ENCODE assay signal across 18 cellular contexts in the genomic region with DNA sequence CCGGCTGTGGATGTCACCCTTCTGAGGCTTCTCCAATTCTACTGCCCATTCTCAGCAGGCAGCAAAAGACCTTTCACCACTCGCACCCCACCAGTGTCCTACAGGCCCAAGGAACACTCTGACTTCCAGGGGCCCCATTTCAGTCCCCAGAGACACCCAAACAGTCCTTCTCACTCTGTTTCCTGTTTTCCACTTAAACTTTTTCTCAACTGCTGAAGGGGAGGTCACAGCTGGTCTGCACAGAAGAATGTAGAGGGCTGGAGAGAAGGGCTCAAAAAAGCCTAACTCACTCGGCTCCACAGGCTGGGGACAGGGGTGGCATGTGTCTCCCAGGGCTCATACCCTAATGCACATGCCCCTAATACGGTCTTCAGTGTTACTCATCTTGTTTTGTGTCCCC. TPM values are rescaled to one million over a fixed set of nuclear protein-coding genes. Genes with fewer than 3 reads are reported as not detected.
DNase-seq lines count a peak whose midpoint lies in the region; ATAC-seq and TF ChIP-seq lines count a peak whose summit lies in the region.
"Had no signal": no experiment of that assay in that cellular context is flagged by ENCODE, and none has a peak within 500 bp of the region (broad histone marks: within the 10 kb centered on the region; RNA-seq: fewer than 3 reads in every experiment).

No MANE protein-coding gene starts in this region.

- DNase-seq in DND-41 (peak; percentile 70), activated B cell treated with CpG ODN at 0.5 μM for 24 hours (no peak), thyroid gland (no peak)
- no peak for DNase-seq in stimulated activated naive CD8-positive, alpha-beta T cell treated with anti-CD3 and anti-CD28 coated beads, Interleukin-15, Interleukin-2, amounts not matched to agents 100 U/mL and 50 U/mL, for 24 hours
- DNase-seq: CD8-positive, alpha-beta memory T cell; GF-D8; MV-4-11; NCI-H1436; NCI-H2029; NCI-H2171; NCI-H446; NCI-H69; NK-92 treated with Interleukin-12 subunit alpha and Interleukin-12 subunit beta, amount 100 ng/mL, for 24 hours had no signal

- no peaks in the 10 kb centered on the region for H3K9me3 ChIP-seq in DND-41 (ENCODE audit: insufficient read depth, low read length, severe bottlenecking)
- no peaks in the 10 kb centered on the region for H3K9me3 ChIP-seq in KOPT-K1 (ENCODE audit: insufficient read depth, low read length, poor library complexity, severe bottlenecking)
- H3K9me3 ChIP-seq in thyroid gland, result no peaks in the 10 kb centered on the region
- H3K9me3 ChIP-seq: HAP-1 had no signal

- H3K4me3 ChIP-seq in DND-41 (ENCODE audit: low read depth in 1 of 2, low read length in 2 of 2) (peak overlapping the region in 1 of 2 experiments; percentile 31; a peak in 1 of 4 replicates), thyroid gland (replicated peaks in 1 of 3) (no peak overlapping the region)
- H3K4me3 ChIP-seq: HAP-1 had no signal

- no peak overlapping the region; the same call in 1 of the 2 replicates for H2AFZ ChIP-seq in DND-41 (ENCODE audit: low read depth, low read length)

- no peaks in the 10 kb centered on the region for H3K9me3 Mint-ChIP-seq in activated B cell treated with CpG ODN at 0.5 μM for 24 hours
- no peaks in the 10 kb centered on the region for H3K9me3 Mint-ChIP-seq in stimulated activated memory B cell treated with anti-CD40 and anti-IgM and Interleukin-4, amounts not matched to agents 10 μg/mL and 1 μg/mL and 100 μg/mL, for 72 hours
- H3K9me3 Mint-ChIP-seq: CD8-positive, alpha-beta memory T cell had no signal

- peak overlapping the region; percentile 5 for H3K4me3 Mint-ChIP-seq in activated B cell treated with CpG ODN at 0.5 μM for 24 hours
- H3K4me3 Mint-ChIP-seq in stimulated activated memory B cell treated with anti-CD40 and anti-IgM and Interleukin-4, amounts not matched to agents 10 μg/mL and 1 μg/mL and 100 μg/mL, for 72 hours, result no peak overlapping the region

- H3K36me3 ChIP-seq in DND-41 (ENCODE audit: insufficient read depth, low read length) (peaks cover under 1% of the 10 kb centered on the region; the same call in 1 of the 2 replicates), KOPT-K1 (ENCODE audit: insufficient read depth, low read length) (no peaks in the 10 kb centered on the region), thyroid gland (no peaks in the 10 kb centered on the region)
- H3K36me3 ChIP-seq: HAP-1 had no signal

- no peak for TF ChIP-seq CTCF in DND-41 (IDR thresholded peaks at IDR 0.05; ENCODE audit: borderline replicate concordance, extremely low read depth, low read length, poor library complexity, severe bottlenecking)
- no peak for TF ChIP-seq CTCF in activated B cell treated with CpG ODN at 0.5 μM for 24 hours (IDR thresholded peaks at IDR 0.05)
- no peak for TF ChIP-seq CTCF in thyroid gland (IDR thresholded peaks at IDR 0.05)

- H3K27ac ChIP-seq in DND-41 (ENCODE audit: low read length) (peak overlapping the region; percentile 97), KOPT-K1 (ENCODE audit: low read depth, low read length, poor library complexity, severe bottlenecking) (peak overlapping the region; percentile 46), thyroid gland (no peak overlapping the region)
- H3K27ac ChIP-seq: RWPE1 had no signal

- peak overlapping the region; percentile 43 for H3K9ac ChIP-seq in DND-41 (ENCODE audit: low read depth, low read length)

- H3K27me3 ChIP-seq in DND-41 (ENCODE audit: insufficient read depth, low read length, poor library complexity), result no peaks in the 10 kb centered on the region
- no peaks in the 10 kb centered on the region for H3K27me3 ChIP-seq in thyroid gland

- peak overlapping the region; percentile 52 for H3K4me2 ChIP-seq in DND-41 (ENCODE audit: insufficient read depth, low read length)

- TF ChIP-seq POLR2A in thyroid gland (IDR thresholded peaks at IDR 0.05), result no peak

- 61 to 65% methylated on average over 4 of the region's 4 CpGs for WGBS in thyroid gland, 2 donors

- H3K27me3 Mint-ChIP-seq in activated B cell treated with CpG ODN at 0.5 μM for 24 hours, result no peaks in the 10 kb centered on the region
- H3K27me3 Mint-ChIP-seq in stimulated activated memory B cell treated with anti-CD40 and anti-IgM and Interleukin-4, amounts not matched to agents 10 μg/mL and 1 μg/mL and 100 μg/mL, for 72 hours, result no peaks in the 10 kb centered on the region

- H3K4me1 Mint-ChIP-seq in activated B cell treated with CpG ODN at 0.5 μM for 24 hours, result peaks cover 73% of the 10 kb centered on the region
- H3K4me1 Mint-ChIP-seq in stimulated activated memory B cell treated with anti-CD40 and anti-IgM and Interleukin-4, amounts not matched to agents 10 μg/mL and 1 μg/mL and 100 μg/mL, for 72 hours, result peaks cover 74% of the 10 kb centered on the region

- no peaks in the 10 kb centered on the region for H4K20me1 ChIP-seq in DND-41 (ENCODE audit: insufficient read depth, low read length)

- ATAC-seq in DND-41 (ENCODE audit: insufficient read depth, low read depth) (peak; percentile 47), activated B cell treated with CpG ODN at 0.5 μM for 24 hours (ENCODE audit: low read depth) (no peak), HG02798 (IDR thresholded peaks at IDR 0.05; ENCODE audit: poor library complexity, unreplicated experiment) (no peak)
- no peak for ATAC-seq in stimulated activated memory B cell treated with anti-CD40 and anti-IgM and Interleukin-4, amounts not matched to agents 10 μg/mL and 1 μg/mL and 100 μg/mL, for 72 hours
- no peak for ATAC-seq in stimulated activated naive CD8-positive, alpha-beta T cell treated with anti-CD3 and anti-CD28 coated beads, Interleukin-15, Interleukin-2, amounts not matched to agents 100 U/mL and 50 U/mL, for 24 hours

- H3K4me1 ChIP-seq in DND-41 (ENCODE audit: insufficient read depth, low read length) (peaks cover 83% of the 10 kb centered on the region), thyroid gland (peaks cover 0 to 10% of the 10 kb centered on the region in 2 donors)
- H3K4me1 ChIP-seq: HAP-1 had no signal

- H3K27ac Mint-ChIP-seq in activated B cell treated with CpG ODN at 0.5 μM for 24 hours, result peak overlapping the region; percentile 68
- peak overlapping the region; percentile 38 for H3K27ac Mint-ChIP-seq in stimulated activated memory B cell treated with anti-CD40 and anti-IgM and Interleukin-4, amounts not matched to agents 10 μg/mL and 1 μg/mL and 100 μg/mL, for 72 hours

- CTCF ChIA-PET in activated B cell treated with CpG ODN at 0.5 μM for 24 hours (lab: Charles Lee), result interaction anchor here (0.7 to 1.2 kb wide), 4 partner anchors 9 to 59 kb away, joined by 3 to 4 read pairs (median 3); no protein-coding TSS in a partner anchor

- POLR2A ChIA-PET in activated B cell treated with CpG ODN at 0.5 μM for 24 hours (lab: Charles Lee), result interaction anchor here (1.0 to 6.7 kb wide), 5 partner anchors 11 to 77 kb away, joined by 3 to 73 read pairs (median 10); no protein-coding TSS in a partner anchor

- no peaks in the 10 kb centered on the region for H3K36me3 Mint-ChIP-seq in activated B cell treated with CpG ODN at 0.5 μM for 24 hours (ENCODE audit: low read depth)
- no peaks in the 10 kb centered on the region for H3K36me3 Mint-ChIP-seq in stimulated activated memory B cell treated with anti-CD40 and anti-IgM and Interleukin-4, amounts not matched to agents 10 μg/mL and 1 μg/mL and 100 μg/mL, for 72 hours
- H3K36me3 Mint-ChIP-seq: CD8-positive, alpha-beta memory T cell had no signal

- intact Hi-C loops in activated B cell treated with CpG ODN at 0.5 μM for 24 hours (cut with micrococcal nuclease), result loop anchor here (5.0 kb wide), 1 partner anchor 180 kb away; no protein-coding TSS in a partner anchor
- intact Hi-C loops in thyroid gland (cut with DNase I), result loop anchor here (5.0 kb wide), 2 partner anchors 45 to 100 kb away; no protein-coding TSS in a partner anchor

- H3K79me2 ChIP-seq in DND-41 (ENCODE audit: insufficient read depth, low read length), result peaks cover 74% of the 10 kb centered on the region

RNA-seq across cellular contexts. Expression of gene DTX1, which starts 4.2 kb away (rescaled TPM):
- total RNA-seq in activated B cell treated with CpG ODN at 0.5 μM for 24 hours (75.3 and 79.4 TPM in 2 replicates), thyroid gland (10 to 100 TPM; 11.5 to 37.1 (median 20.6) TPM)

Comparison
In these comparisons a context has a peak if more than half of its experiments do, and no peak if none do; other contexts are left out.
1. H3K27ac ChIP-seq: peak in DND-41 (single experiment) and KOPT-K1 (single experiment); none in thyroid gland (0 of 3).